11 cellular contexts compared by ENCODE assay signal in the genomic region with DNA sequence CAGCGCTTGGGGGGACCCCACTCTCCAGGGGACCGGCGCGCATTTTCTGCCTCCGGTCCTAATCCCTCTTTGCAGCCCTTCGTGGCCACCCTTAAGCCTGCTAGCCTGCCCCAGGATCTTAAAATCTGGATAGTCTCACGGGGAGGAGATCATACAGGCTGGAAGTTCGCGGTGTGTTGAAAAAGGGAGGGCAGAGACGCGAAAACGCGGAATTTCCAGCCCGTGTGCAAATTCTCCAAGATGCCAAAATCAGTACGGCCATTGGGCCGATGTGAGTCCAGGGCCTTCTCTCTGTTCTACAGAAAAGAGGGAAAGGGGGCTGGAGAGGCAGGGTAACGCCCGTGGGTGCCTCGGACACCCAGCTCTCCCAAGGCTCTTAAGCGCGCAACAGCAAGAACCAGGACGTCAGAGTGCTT. TPM values are rescaled to one million over a fixed set of nuclear protein-coding genes. Genes with fewer than 3 reads are reported as not detected.
DNase-seq lines count a peak whose midpoint lies in the region; ATAC-seq and TF ChIP-seq lines count a peak whose summit lies in the region.
"Had no signal": no experiment of that assay in that cellular context is flagged by ENCODE, and none has a peak within 500 bp of the region (broad histone marks: within the 10 kb centered on the region; RNA-seq: fewer than 3 reads in every experiment).

No MANE protein-coding gene starts in this region.

- H3K36me3 Mint-ChIP-seq in CD4-positive, CD25-positive, alpha-beta regulatory T cell: no peaks in the 10 kb centered on the region
- H3K36me3 Mint-ChIP-seq in glutamatergic neuron (ENCODE audit: unreplicated experiment): no peaks in the 10 kb centered on the region
- no peaks in the 10 kb centered on the region for H3K36me3 Mint-ChIP-seq in HFFc6 (ENCODE audit: low read depth)

- intact Hi-C loops in psoas muscle (cut with DNase I) (no loop called here), lower leg skin (cut with DNase I; ENCODE audit: low total_unique reads) (no loop called here), tibial artery (cut with DNase I; ENCODE audit: low total_unique reads) (no loop called here)

- peaks cover 0 to 35% (median 11%) of the 10 kb centered on the region in 4 donors for H3K4me1 Mint-ChIP-seq in CD4-positive, CD25-positive, alpha-beta regulatory T cell
- peaks cover 5% of the 10 kb centered on the region for H3K4me1 Mint-ChIP-seq in glutamatergic neuron (ENCODE audit: low read depth, unreplicated experiment)
- no peaks in the 10 kb centered on the region for H3K4me1 Mint-ChIP-seq in HFFc6 (ENCODE audit: low read depth)

- peaks cover 0 to 3% (median 0%) of the 10 kb centered on the region in 7 donors for H3K9me3 Mint-ChIP-seq in CD4-positive, CD25-positive, alpha-beta regulatory T cell
- no peaks in the 10 kb centered on the region for H3K9me3 Mint-ChIP-seq in glutamatergic neuron (ENCODE audit: unreplicated experiment)
- peaks cover 5% of the 10 kb centered on the region; the same call in 1 of the 2 replicates for H3K9me3 Mint-ChIP-seq in HFFc6

- H2BK5ac ChIP-seq in mesenchymal stem cell (ENCODE audit: low read depth, low read length, poor library complexity, severe bottlenecking): no peak overlapping the region

- no peak for ATAC-seq in CD4-positive, CD25-positive, alpha-beta regulatory T cell (ENCODE audit: low read depth in 2 of 2)
- ATAC-seq in psoas muscle: no peak

- WGBS in HUES64: 10% methylated on average over 22 of the region's 22 CpGs
- 9 to 11% (median 9%) methylated on average over 22 of the region's 22 CpGs for WGBS in psoas muscle, 3 donors
- WGBS in lower leg skin, 2 donors: 10 to 16% methylated on average over 21 to 22 of the region's 22 CpGs
- WGBS in mesenchymal stem cell: 23% methylated on average over 22 of the region's 22 CpGs

- no peak overlapping the region for H2BK12ac ChIP-seq in mesenchymal stem cell (ENCODE audit: low read length in 2 of 2)

- no peak for DNase-seq in CD4-positive, CD25-positive, alpha-beta regulatory T cell
- DNase-seq in glutamatergic neuron: no peak
- DNase-seq in psoas muscle: no peak
- no peak for DNase-seq in lower leg skin (ENCODE audit: low spot score in 2 of 2)
- no peak for DNase-seq in tibial artery
- no peak for DNase-seq in HFFc6
- no peak for DNase-seq in mesenchymal stem cell
- DNase-seq: activated CD8-positive, alpha-beta memory T cell treated with anti-CD3 and anti-CD28 coated beads for 24 hours had no signal

- H3K27ac Mint-ChIP-seq in CD4-positive, CD25-positive, alpha-beta regulatory T cell: no peak overlapping the region
- no peak overlapping the region for H3K27ac Mint-ChIP-seq in glutamatergic neuron (ENCODE audit: unreplicated experiment)
- no peak overlapping the region for H3K27ac Mint-ChIP-seq in HFFc6

- no peak overlapping the region for H3K4me2 ChIP-seq in mesenchymal stem cell (ENCODE audit: low read length, poor library complexity, severe bottlenecking)
- H3K4me2 ChIP-seq: BLaER1 had no signal

- no peak overlapping the region for H2BK120ac ChIP-seq in mesenchymal stem cell (ENCODE audit: low read depth, low read length)

- no peak for TF ChIP-seq CTCF in glutamatergic neuron (IDR thresholded peaks at IDR 0.05; ENCODE audit: partially characterized antibody, unreplicated experiment)
- no peak for TF ChIP-seq CTCF in psoas muscle (IDR thresholded peaks at IDR 0.05)
- TF ChIP-seq CTCF in lower leg skin (IDR thresholded peaks at IDR 0.05): no peak
- TF ChIP-seq CTCF in tibial artery (IDR thresholded peaks at IDR 0.05): no peak
- TF ChIP-seq CTCF in HFFc6 (IDR thresholded peaks at IDR 0.05): no peak

- no peak overlapping the region for H3K18ac ChIP-seq in mesenchymal stem cell (ENCODE audit: low read depth in 1 of 2, low read length in 2 of 2)

- no peak overlapping the region for H2AK5ac ChIP-seq in mesenchymal stem cell (ENCODE audit: low read length, severe bottlenecking)

- H3K14ac ChIP-seq in mesenchymal stem cell (ENCODE audit: low read length in 2 of 2): no peak overlapping the region

- H3K27me3 ChIP-seq in CD4-positive, CD25-positive, alpha-beta regulatory T cell (ENCODE audit: control insufficient read depth, insufficient read depth, low read length): peaks cover 60% of the 10 kb centered on the region
- H3K27me3 ChIP-seq in HUES64 (ENCODE audit: insufficient read depth, low read length): peaks cover 100% of the 10 kb centered on the region
- peaks cover 0 to 96% (median 43%) of the 10 kb centered on the region in 3 donors for H3K27me3 ChIP-seq in psoas muscle (ENCODE audit: insufficient read depth in 3 of 3, low read length in 2 of 3)
- H3K27me3 ChIP-seq in tibial artery: peaks cover 0 to 91% of the 10 kb centered on the region in 2 donors
- peaks cover 82 to 98% of the 10 kb centered on the region in 2 experiments for H3K27me3 ChIP-seq in mesenchymal stem cell (ENCODE audit: control insufficient read depth in 1 of 2, insufficient read depth in 1 of 2, low read length in 2 of 2)

- no peak for TF ChIP-seq POLR2A in lower leg skin (IDR thresholded peaks at IDR 0.05)

- H4K8ac ChIP-seq in mesenchymal stem cell (ENCODE audit: low read length): no peak overlapping the region

- peaks cover 25% of the 10 kb centered on the region for H3K4me1 ChIP-seq in CD4-positive, CD25-positive, alpha-beta regulatory T cell (ENCODE audit: control insufficient read depth, insufficient read depth, low read length, poor library complexity, severe bottlenecking)
- peaks cover 43% of the 10 kb centered on the region for H3K4me1 ChIP-seq in HUES64 (ENCODE audit: insufficient read depth, low read length)
- H3K4me1 ChIP-seq in psoas muscle: no peaks in the 10 kb centered on the region
- H3K4me1 ChIP-seq in tibial artery: peaks cover 0 to 24% (median 16%) of the 10 kb centered on the region in 4 donors
- peaks cover 21% of the 10 kb centered on the region for H3K4me1 ChIP-seq in mesenchymal stem cell (ENCODE audit: control insufficient read depth, insufficient read depth, low read depth, low read length)
- H3K4me1 ChIP-seq: BLaER1 had no signal

- no peak overlapping the region for H3K4ac ChIP-seq in mesenchymal stem cell (ENCODE audit: low read depth in 1 of 2, low read length in 2 of 2)

- H3K4me3 ChIP-seq in CD4-positive, CD25-positive, alpha-beta regulatory T cell (ENCODE audit: low read depth, low read length): no peak overlapping the region
- H3K4me3 ChIP-seq in HUES64 (ENCODE audit: low read length) (peak overlapping the region; percentile 37; the same call in 1 of the 2 replicates), psoas muscle (peak overlapping the region; percentile 41), lower leg skin (ENCODE audit: low read depth, poor library complexity, severe bottlenecking) (no peak overlapping the region), tibial artery (no peak overlapping the region), mesenchymal stem cell (ENCODE audit: insufficient read depth in 1 of 2, low read depth in 1 of 2, low read length in 2 of 2) (no peak overlapping the region)
- H3K4me3 ChIP-seq: BLaER1 had no signal

- no peak overlapping the region for H3K23ac ChIP-seq in mesenchymal stem cell (ENCODE audit: low read length in 2 of 2)

- H3K9me3 ChIP-seq in CD4-positive, CD25-positive, alpha-beta regulatory T cell (ENCODE audit: control insufficient read depth in 2 of 2, low read length in 2 of 2): no peaks in the 10 kb centered on the region
- no peaks in the 10 kb centered on the region for H3K9me3 ChIP-seq in HUES64 (ENCODE audit: insufficient read depth, low read depth, low read length)
- no peaks in the 10 kb centered on the region for H3K9me3 ChIP-seq in psoas muscle
- no peaks in the 10 kb centered on the region for H3K9me3 ChIP-seq in tibial artery
- peaks cover 13% of the 10 kb centered on the region for H3K9me3 ChIP-seq in mesenchymal stem cell (ENCODE audit: control insufficient read depth, low read length)

- H3K27me3 Mint-ChIP-seq in CD4-positive, CD25-positive, alpha-beta regulatory T cell: peaks cover 95% of the 10 kb centered on the region
- peaks cover 35% of the 10 kb centered on the region for H3K27me3 Mint-ChIP-seq in glutamatergic neuron (ENCODE audit: unreplicated experiment)
- H3K27me3 Mint-ChIP-seq in HFFc6 (ENCODE audit: insufficient read depth): peaks cover 82% of the 10 kb centered on the region

- peak overlapping the region in 3 of 4 donors; percentile 8 to 62 (median 51) for H3K4me3 Mint-ChIP-seq in CD4-positive, CD25-positive, alpha-beta regulatory T cell
- peak overlapping the region; percentile 47 for H3K4me3 Mint-ChIP-seq in glutamatergic neuron (ENCODE audit: unreplicated experiment)
- no peak overlapping the region for H3K4me3 Mint-ChIP-seq in HFFc6

- H4K91ac ChIP-seq in mesenchymal stem cell (ENCODE audit: low read length): no peak overlapping the region

- no peaks in the 10 kb centered on the region for H3K36me3 ChIP-seq in CD4-positive, CD25-positive, alpha-beta regulatory T cell (ENCODE audit: control insufficient read depth, insufficient read depth, low read length)
- H3K36me3 ChIP-seq in HUES64 (ENCODE audit: insufficient read depth, low read length): no peaks in the 10 kb centered on the region
- no peaks in the 10 kb centered on the region for H3K36me3 ChIP-seq in psoas muscle (ENCODE audit: insufficient read depth in 1 of 2, low read depth in 1 of 2)
- H3K36me3 ChIP-seq in tibial artery: no peaks in the 10 kb centered on the region
- no peaks in the 10 kb centered on the region for H3K36me3 ChIP-seq in mesenchymal stem cell (ENCODE audit: control insufficient read depth in 1 of 2, insufficient read depth in 2 of 2, low read depth in 1 of 2, low read length in 2 of 2)
- H3K36me3 ChIP-seq: BLaER1 had no signal

- no peak overlapping the region for H2AFZ ChIP-seq in mesenchymal stem cell (ENCODE audit: low read depth, low read length)

- H3K27ac ChIP-seq in CD4-positive, CD25-positive, alpha-beta regulatory T cell (ENCODE audit: insufficient read depth, low read length, poor library complexity, severe bottlenecking): no peak overlapping the region
- H3K27ac ChIP-seq in HUES64 (ENCODE audit: low read depth, low read length) (no peak overlapping the region), psoas muscle (no peak overlapping the region), tibial artery (no peak overlapping the region), mesenchymal stem cell (ENCODE audit: low read length, poor library complexity, severe bottlenecking) (no peak overlapping the region)
- H3K27ac ChIP-seq: BLaER1 had no signal

- no peaks in the 10 kb centered on the region for H3K79me1 ChIP-seq in mesenchymal stem cell (replicated peaks; ENCODE audit: low read length, poor library complexity, severe bottlenecking)

- no peak overlapping the region for H2BK15ac ChIP-seq in mesenchymal stem cell (ENCODE audit: low read depth, poor library complexity, severe bottlenecking)

- H3K9ac ChIP-seq in HUES64 (ENCODE audit: low read depth, low read length): no peak overlapping the region
- no peak overlapping the region for H3K9ac ChIP-seq in mesenchymal stem cell (ENCODE audit: low read length)
- H3K9ac ChIP-seq: BLaER1 had no signal

RNA-seq across cellular contexts. Expression of a gene that starts 9.4 kb away (rescaled TPM):
- not detected for total RNA-seq in CD4-positive, CD25-positive, alpha-beta regulatory T cell
- polyA plus RNA-seq in CD4-positive, CD25-positive, alpha-beta regulatory T cell: not detected
- polyA plus RNA-seq in HUES64 (2013, experiment 1 of 2): not detected
- polyA plus RNA-seq in HUES64 (2013, experiment 2 of 2): not detected
- total RNA-seq in glutamatergic neuron (ENCODE audit: unreplicated experiment): not detected
- not detected for total RNA-seq in psoas muscle
- under 1 TPM in 1 of 3 donors, not detected in 2; 0.01 TPM for polyA plus RNA-seq in psoas muscle
- total RNA-seq in lower leg skin: not detected
- total RNA-seq in HFFc6 (2021; fragmentation: NEBNext Ultra II Directional; extraction: Animal tissue kit (Norgen Biotek cat#: 25700)): not detected
- polyA plus RNA-seq in mesenchymal stem cell (2013, experiment 1 of 2): not detected
- polyA plus RNA-seq in mesenchymal stem cell (2013, experiment 2 of 2): not detected
- total RNA-seq: myocyte had no signal

Comparison
In these comparisons a context has a peak if more than half of its experiments do, and no peak if none do; other contexts are left out.
1. H3K4me3 ChIP-seq: peak in HUES64 (single experiment) and psoas muscle (single experiment); none in CD4-positive, CD25-positive, alpha-beta regulatory T cell (single experiment), lower leg skin (single experiment), tibial artery (0 of 2) and mesenchymal stem cell (0 of 2).